1 cellular context compared by ENCODE assay signal in genomic region chr17:50950002-50950877, GRCh38.
TF ChIP-seq lines count a peak whose summit lies in the region.

No MANE protein-coding gene starts in this region.

TF ChIP-seq in HepG2, 621 proteins besides CTCF, POLR2A, EP300 and RAD21 (continued from another document and continues in another):
- TF ChIP-seq BCL3 (CRISPR knock-in tag; IDR thresholded peaks at IDR 0.05) (peak; percentile 97), DBP (CRISPR knock-in tag; IDR thresholded peaks at IDR 0.05; ENCODE audit: not compliant biosample characterization) (no peak), CBX5 (CRISPR knock-in tag; IDR thresholded peaks at IDR 0.05; ENCODE audit: borderline replicate concordance) (peak; percentile 96; the same call in 1 of the 2 replicates), BRCA1 (CRISPR knock-in tag; IDR thresholded peaks at IDR 0.05) (no peak), PCBP1 (IDR thresholded peaks at IDR 0.05; ENCODE audit: borderline replicate concordance, low read depth, low read length) (no peak), LBX2 (CRISPR knock-in tag; IDR thresholded peaks at IDR 0.05; ENCODE audit: borderline replicate concordance) (no peak), JUNB (CRISPR knock-in tag; IDR thresholded peaks at IDR 0.05; ENCODE audit: borderline replicate concordance) (no peak), MXD3 (CRISPR knock-in tag; IDR thresholded peaks at IDR 0.05) (peak; percentile 57), ZNF770 (CRISPR knock-in tag; IDR thresholded peaks at IDR 0.05) (peak; percentile 78), CEBPZ (IDR thresholded peaks at IDR 0.05; ENCODE audit: low read length) (no peak), ZHX1 (CRISPR knock-in tag; IDR thresholded peaks at IDR 0.05; ENCODE audit: low read depth) (no peak), SRSF1 (optimal IDR thresholded peaks at IDR 0.05; ENCODE audit: low read depth, low read length) (no peak), HBP1 (CRISPR knock-in tag; IDR thresholded peaks at IDR 0.05; ENCODE audit: low read depth) (no peak), GLMP (CRISPR knock-in tag; IDR thresholded peaks at IDR 0.05; ENCODE audit: borderline replicate concordance) (no peak), ZBTB49 (CRISPR knock-in tag; IDR thresholded peaks at IDR 0.05; ENCODE audit: borderline replicate concordance) (0 out of 2 replicates have a peak, but pooled peaks have one; percentile 18), YEATS2 (CRISPR knock-in tag; IDR thresholded peaks at IDR 0.05; ENCODE audit: borderline replicate concordance) (no peak), FOXK1 (CRISPR knock-in tag; IDR thresholded peaks at IDR 0.05; ENCODE audit: borderline replicate concordance, low read depth) (peak; percentile 29; the same call in 1 of the 2 replicates), ZNF691 (CRISPR knock-in tag; IDR thresholded peaks at IDR 0.05; ENCODE audit: borderline replicate concordance, low read depth) (peak; percentile 91; the same call in 1 of the 2 replicates), ZNF317 (CRISPR knock-in tag; IDR thresholded peaks at IDR 0.05) (no peak), ZNF879 (CRISPR knock-in tag; IDR thresholded peaks at IDR 0.05) (no peak), TRIM22 (IDR thresholded peaks at IDR 0.05) (no peak), TARDBP (CRISPR knock-in tag; IDR thresholded peaks at IDR 0.05) (no peak; the same call in 1 of the 2 replicates), DNMT1 (CRISPR knock-in tag; IDR thresholded peaks at IDR 0.05) (peak; percentile 83; the same call in 1 of the 2 replicates), ZNF292 (CRISPR knock-in tag; IDR thresholded peaks at IDR 0.05; ENCODE audit: borderline replicate concordance, low read depth) (peak; percentile 59; the same call in 1 of the 2 replicates), ZNF703 (CRISPR knock-in tag; IDR thresholded peaks at IDR 0.05; ENCODE audit: borderline replicate concordance) (no peak), ZNF570 (CRISPR knock-in tag; IDR thresholded peaks at IDR 0.05; ENCODE audit: borderline replicate concordance) (no peak), RAD51 (IDR thresholded peaks at IDR 0.05; ENCODE audit: borderline replicate concordance) (no peak), ZFP37 (CRISPR knock-in tag; IDR thresholded peaks at IDR 0.05; ENCODE audit: borderline replicate concordance) (no peak), RCOR2 (CRISPR knock-in tag; IDR thresholded peaks at IDR 0.05) (peak; percentile 83), ZNF18 (CRISPR knock-in tag; IDR thresholded peaks at IDR 0.05; ENCODE audit: insufficient replicate concordance) (no peak), HDAC2 (CRISPR knock-in tag; IDR thresholded peaks at IDR 0.05) (peak; percentile 94), RARG (CRISPR knock-in tag; IDR thresholded peaks at IDR 0.05; ENCODE audit: low read depth) (no peak), PRMT3 (CRISPR knock-in tag; IDR thresholded peaks at IDR 0.05; ENCODE audit: borderline replicate concordance, low read depth) (no peak), CBX2 (IDR thresholded peaks at IDR 0.05; ENCODE audit: low read depth, low read length) (no peak), CBX2 (CRISPR knock-in tag; IDR thresholded peaks at IDR 0.05; ENCODE audit: low read depth) (no peak), TBL1XR1 (IDR thresholded peaks at IDR 0.05; ENCODE audit: borderline replicate concordance, low read length, partially characterized antibody) (no peak), MYNN (CRISPR knock-in tag; IDR thresholded peaks at IDR 0.05; ENCODE audit: low read depth) (peak; percentile 66; the same call in 1 of the 2 replicates), ZNF446 (CRISPR knock-in tag; IDR thresholded peaks at IDR 0.05) (no peak)
